Comparison of ENCODE assay signal across 19 cellular contexts in genomic region chr6:165605901-165606739, GRCh38. TPM values are rescaled to one million over a fixed set of nuclear protein-coding genes. Genes with fewer than 3 reads are reported as not detected.
"Had no signal": no experiment of that assay in that cellular context is flagged by ENCODE, and none has a peak within 500 bp of the region (broad histone marks: within the 10 kb centered on the region; RNA-seq: fewer than 3 reads in every experiment).

No MANE protein-coding gene starts in this region.

- DNase-seq: activated CD4-positive, alpha-beta T cell treated with anti-CD3 and anti-CD28 coated beads, Interleukin-2, amount 50 U/mL, for 4 hours; activated CD8-positive, alpha-beta memory T cell treated with anti-CD3 and anti-CD28 coated beads, Interleukin-2, amount 10 ng/mL, durations not matched to agents 7 days and 5 days; activated gamma-delta T cell; activated T-cell treated with anti-CD3 and anti-CD28 coated beads, Interleukin-2, amount 50 U/mL, for 4 hours; amygdala; brain microvascular endothelial cell; glutamatergic neuron; midbrain; naive B cell; posterior cingulate gyrus; stimulated activated CD4-positive, alpha-beta T cell treated with anti-CD3 and anti-CD28 coated beads, Interleukin-12 subunit alpha, Interleukin-12 subunit beta, amount 100 ng/mL, for 4 hours; stimulated activated naive CD8-positive, alpha-beta T cell treated with anti-CD3 and anti-CD28 coated beads, Interleukin-15, Interleukin-2, amounts not matched to agents 100 U/mL and 50 U/mL, for 24 hours; upper lobe of right lung had no signal

- H3K27me3 ChIP-seq: brain microvascular endothelial cell, right atrium auricular region, upper lobe of right lung had no signal

- H3K36me3 ChIP-seq: brain microvascular endothelial cell, right atrium auricular region, upper lobe of right lung had no signal

- H3K27ac ChIP-seq: brain microvascular endothelial cell, right atrium auricular region, upper lobe of right lung had no signal

- H3K4me1 ChIP-seq: right atrium auricular region, upper lobe of right lung had no signal

- H3K27ac Mint-ChIP-seq: activated CD8-positive, alpha-beta memory T cell treated with anti-CD3 and anti-CD28 coated beads, Interleukin-2, amount 10 ng/mL, durations not matched to agents 7 days and 5 days; activated naive CD8-positive, alpha-beta T cell; dendritic cell treated with granulocyte-macrophage colony-stimulating factor and Interleukin-4, amounts not matched to agents 40 ng/mL and 50 ng/mL, for 4 days; naive B cell; T-helper 2 cell treated with Interferon-gamma antibody and Interleukin-4, amounts not matched to agents 5 μg/mL and 100 μg/mL, for 36 hours had no signal

- H3K4me1 Mint-ChIP-seq: activated CD8-positive, alpha-beta memory T cell treated with anti-CD3 and anti-CD28 coated beads, Interleukin-2, amount 10 ng/mL, durations not matched to agents 7 days and 5 days; naive B cell had no signal

- H3K9me3 Mint-ChIP-seq: activated T-cell treated with anti-CD3 and anti-CD28 coated beads, Interleukin-2, amount 50 U/mL, for 4 hours; T-helper 2 cell treated with Interferon-gamma antibody and Interleukin-4, amounts not matched to agents 5 μg/mL and 100 μg/mL, for 36 hours had no signal

- H3K9me3 ChIP-seq: right atrium auricular region, upper lobe of right lung had no signal

- H3K27me3 Mint-ChIP-seq: activated CD8-positive, alpha-beta memory T cell treated with anti-CD3 and anti-CD28 coated beads, Interleukin-2, amount 10 ng/mL, durations not matched to agents 7 days and 5 days; activated naive CD8-positive, alpha-beta T cell; dendritic cell treated with granulocyte-macrophage colony-stimulating factor and Interleukin-4, amounts not matched to agents 40 ng/mL and 50 ng/mL, for 4 days; naive B cell had no signal

- H3K4me3 ChIP-seq: right atrium auricular region, upper lobe of right lung had no signal

- ATAC-seq: activated CD4-positive, CD25-positive, alpha-beta regulatory T cell treated with anti-CD3 and anti-CD28 coated beads, Interleukin-2, amount 50 U/mL, for 24 hours; activated CD8-positive, alpha-beta memory T cell treated with anti-CD3 and anti-CD28 coated beads, Interleukin-2, amount 10 ng/mL, durations not matched to agents 7 days and 5 days; activated T-cell treated with anti-CD3 and anti-CD28 coated beads, Interleukin-2, amount 50 U/mL, for 4 hours; esophagus mucosa; stimulated activated naive CD8-positive, alpha-beta T cell treated with anti-CD3 and anti-CD28 coated beads, Interleukin-15, Interleukin-2, amounts not matched to agents 100 U/mL and 50 U/mL, for 24 hours; upper lobe of right lung had no signal

- H3K4me3 Mint-ChIP-seq: activated CD8-positive, alpha-beta memory T cell treated with anti-CD3 and anti-CD28 coated beads, Interleukin-2, amount 10 ng/mL, durations not matched to agents 7 days and 5 days; activated naive CD8-positive, alpha-beta T cell; activated T-cell treated with anti-CD3 and anti-CD28 coated beads, Interleukin-2, amount 50 U/mL, for 4 hours; dendritic cell treated with granulocyte-macrophage colony-stimulating factor and Interleukin-4, amounts not matched to agents 40 ng/mL and 50 ng/mL, for 4 days; naive B cell; T-helper 2 cell treated with Interferon-gamma antibody and Interleukin-4, amounts not matched to agents 5 μg/mL and 100 μg/mL, for 36 hours had no signal

- H3K36me3 Mint-ChIP-seq: activated CD8-positive, alpha-beta memory T cell treated with anti-CD3 and anti-CD28 coated beads, Interleukin-2, amount 10 ng/mL, durations not matched to agents 7 days and 5 days; activated naive CD8-positive, alpha-beta T cell; naive B cell had no signal

RNA-seq across cellular contexts. Expression of gene PDE10A, which starts 56.9 kb away (rescaled TPM):
- total RNA-seq: activated CD8-positive, alpha-beta memory T cell treated with anti-CD3 and anti-CD28 coated beads, Interleukin-2, amount 10 ng/mL, durations not matched to agents 7 days and 5 days had no signal
